In the genomic region with DNA sequence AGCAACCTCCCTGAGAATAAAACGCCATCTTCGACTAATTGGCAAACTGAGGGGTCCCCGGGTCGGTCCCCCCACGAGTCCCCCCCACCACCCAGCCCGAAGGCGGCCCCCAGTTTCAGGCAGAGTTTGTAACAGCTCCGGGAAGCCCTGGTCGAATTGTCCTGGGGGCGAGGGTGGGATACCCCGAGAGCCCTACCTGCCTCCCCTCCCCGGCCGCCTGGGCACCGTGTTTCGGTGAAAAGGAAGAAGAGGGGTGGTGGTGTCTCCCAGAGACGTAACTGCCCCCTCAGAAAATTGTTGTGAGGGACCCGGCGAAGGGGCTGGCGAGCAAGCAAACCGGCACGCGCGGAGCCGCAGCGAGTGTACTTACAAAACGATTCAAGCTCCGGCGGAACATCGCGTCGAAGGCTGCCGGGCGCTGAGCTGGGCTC, we compare ENCODE assay signal across 9 cellular contexts. TPM values are rescaled to one million over a fixed set of nuclear protein-coding genes. Genes with fewer than 3 reads are reported as not detected.
A peak's percentile ranks its signal among the peaks of the same experiment; 100 is the strongest.
DNase-seq lines count a peak whose midpoint lies in the region; ATAC-seq and TF ChIP-seq lines count a peak whose summit lies in the region.
"Had no signal": no experiment of that assay in that cellular context is flagged by ENCODE, and none has a peak within 500 bp of the region (broad histone marks: within the 10 kb centered on the region; RNA-seq: fewer than 3 reads in every experiment).

No MANE protein-coding gene starts in this region.

- H3K9me3 ChIP-seq in thoracic aorta, result no peaks in the 10 kb centered on the region

- peaks cover 2% of the 10 kb centered on the region for H3K36me3 Mint-ChIP-seq in activated CD4-positive, alpha-beta T cell treated with anti-CD3 and anti-CD28 coated beads, Interleukin-2, amount 10 ng/mL, durations not matched to agents 7 days and 5 days (ENCODE audit: low read depth)
- peaks cover 3% of the 10 kb centered on the region for H3K36me3 Mint-ChIP-seq in activated naive CD8-positive, alpha-beta T cell treated with anti-CD3 and anti-CD28 coated beads, Interleukin-2, amount 10 ng/mL, durations not matched to agents 7 days and 5 days

- H3K4me3 Mint-ChIP-seq in activated CD4-positive, alpha-beta T cell treated with anti-CD3 and anti-CD28 coated beads, Interleukin-2, amount 10 ng/mL, durations not matched to agents 7 days and 5 days, result peak overlapping the region; percentile 76
- peak overlapping the region; percentile 74 for H3K4me3 Mint-ChIP-seq in activated naive CD8-positive, alpha-beta T cell treated with anti-CD3 and anti-CD28 coated beads, Interleukin-2, amount 10 ng/mL, durations not matched to agents 7 days and 5 days

- peaks cover 0 to 16% of the 10 kb centered on the region in 2 donors for H3K4me1 ChIP-seq in thoracic aorta (ENCODE audit: control insufficient read depth in 1 of 2, low read depth in 2 of 2)

- DNase-seq in activated CD4-positive, alpha-beta T cell treated with anti-CD3 and anti-CD28 coated beads, Interleukin-2, amount 10 ng/mL, durations not matched to agents 7 days and 5 days, result no peak
- DNase-seq in activated CD4-positive, alpha-beta T cell treated with anti-CD3 and anti-CD28 coated beads, Interleukin-2, amount 50 U/mL, for 4 hours, result no peak
- DNase-seq in activated naive CD8-positive, alpha-beta T cell treated with anti-CD3 and anti-CD28 coated beads, Interleukin-2, amount 10 ng/mL, durations not matched to agents 7 days and 5 days, result no peak
- DNase-seq in left lobe of liver (ENCODE audit: low spot score) (peak; percentile 41), thoracic aorta (ENCODE audit: low spot score) (no peak), NCI-H510A treated with DMSO at 0.1 percent for 48 hours (lab: John Stamatoyannopoulos, UW) (no peak), COLO829 (ENCODE audit: low spot score) (no peak)

- H3K4me3 ChIP-seq in thoracic aorta, result peak overlapping the region; percentile 87

- no peak for ATAC-seq in activated naive CD8-positive, alpha-beta T cell treated with anti-CD3 and anti-CD28 coated beads, Interleukin-2, amount 10 ng/mL, durations not matched to agents 7 days and 5 days (ENCODE audit: low read depth)
- ATAC-seq in left lobe of liver (no peak), thoracic aorta (ENCODE audit: insufficient number of reproducible peaks, low FRiP score, low read depth) (no peak)
- no peak for ATAC-seq in activated CD4-positive, CD25-positive, alpha-beta regulatory T cell treated with anti-CD3 and anti-CD28 coated beads, Interleukin-2, amount 50 U/mL, for 24 hours

- POLR2A ChIA-PET in activated CD4-positive, alpha-beta T cell treated with anti-CD3 and anti-CD28 coated beads, Interleukin-2, amount 10 ng/mL, durations not matched to agents 7 days and 5 days (lab: Charles Lee), result no interaction called here
- POLR2A ChIA-PET in activated naive CD8-positive, alpha-beta T cell treated with anti-CD3 and anti-CD28 coated beads, Interleukin-2, amount 10 ng/mL, durations not matched to agents 7 days and 5 days (lab: Charles Lee), result interaction anchor here (1.1 to 1.2 kb wide), 2 partner anchors 9 to 193 kb away, joined by 3 read pairs; no protein-coding TSS in a partner anchor

- H3K27ac Mint-ChIP-seq in activated CD4-positive, alpha-beta T cell treated with anti-CD3 and anti-CD28 coated beads, Interleukin-2, amount 10 ng/mL, durations not matched to agents 7 days and 5 days, result peak overlapping the region; percentile 74
- peak overlapping the region; percentile 70 for H3K27ac Mint-ChIP-seq in activated naive CD8-positive, alpha-beta T cell treated with anti-CD3 and anti-CD28 coated beads, Interleukin-2, amount 10 ng/mL, durations not matched to agents 7 days and 5 days

- CTCF ChIA-PET in activated CD4-positive, alpha-beta T cell treated with anti-CD3 and anti-CD28 coated beads, Interleukin-2, amount 10 ng/mL, durations not matched to agents 7 days and 5 days (lab: Charles Lee), result no interaction called here

- no peaks in the 10 kb centered on the region for H3K27me3 Mint-ChIP-seq in activated CD4-positive, alpha-beta T cell treated with anti-CD3 and anti-CD28 coated beads, Interleukin-2, amount 10 ng/mL, durations not matched to agents 7 days and 5 days
- H3K27me3 Mint-ChIP-seq in activated naive CD8-positive, alpha-beta T cell treated with anti-CD3 and anti-CD28 coated beads, Interleukin-2, amount 10 ng/mL, durations not matched to agents 7 days and 5 days, result no peaks in the 10 kb centered on the region

- H3K27me3 ChIP-seq in thoracic aorta (replicated peaks; ENCODE audit: insufficient read depth), result no peaks in the 10 kb centered on the region

- H3K9me3 Mint-ChIP-seq in activated CD4-positive, alpha-beta T cell treated with anti-CD3 and anti-CD28 coated beads, Interleukin-2, amount 10 ng/mL, durations not matched to agents 7 days and 5 days, result no peaks in the 10 kb centered on the region
- H3K9me3 Mint-ChIP-seq in activated naive CD8-positive, alpha-beta T cell treated with anti-CD3 and anti-CD28 coated beads, Interleukin-2, amount 10 ng/mL, durations not matched to agents 7 days and 5 days, result no peaks in the 10 kb centered on the region

- no peaks in the 10 kb centered on the region for H3K36me3 ChIP-seq in thoracic aorta

- peaks cover 24% of the 10 kb centered on the region for H3K4me1 Mint-ChIP-seq in activated CD4-positive, alpha-beta T cell treated with anti-CD3 and anti-CD28 coated beads, Interleukin-2, amount 10 ng/mL, durations not matched to agents 7 days and 5 days
- H3K4me1 Mint-ChIP-seq in activated naive CD8-positive, alpha-beta T cell treated with anti-CD3 and anti-CD28 coated beads, Interleukin-2, amount 10 ng/mL, durations not matched to agents 7 days and 5 days, result peaks cover 12% of the 10 kb centered on the region

- TF ChIP-seq CTCF in thoracic aorta (IDR thresholded peaks at IDR 0.05), result no peak

- H3K27ac ChIP-seq in thoracic aorta, result peak overlapping the region; percentile 44 to 61

RNA-seq across cellular contexts. Expression of a gene that starts 1.2 kb away (rescaled TPM):
- 10 to 100 TPM; 13.8 to 15.4 TPM for total RNA-seq in activated CD4-positive, alpha-beta T cell treated with anti-CD3 and anti-CD28 coated beads, Interleukin-2, amount 10 ng/mL, durations not matched to agents 7 days and 5 days
- total RNA-seq in activated naive CD8-positive, alpha-beta T cell treated with anti-CD3 and anti-CD28 coated beads, Interleukin-2, amount 10 ng/mL, durations not matched to agents 7 days and 5 days, result 10 to 100 TPM; 16.7 to 20.4 TPM
- total RNA-seq in left lobe of liver (29.3 TPM), thoracic aorta (10 to 100 TPM; 26.7 to 62.4 TPM)

RNA-seq across cellular contexts. Expression of a gene that starts 33.7 kb away (rescaled TPM):
- total RNA-seq in activated CD4-positive, alpha-beta T cell treated with anti-CD3 and anti-CD28 coated beads, Interleukin-2, amount 10 ng/mL, durations not matched to agents 7 days and 5 days, result not detected
- total RNA-seq in activated naive CD8-positive, alpha-beta T cell treated with anti-CD3 and anti-CD28 coated beads, Interleukin-2, amount 10 ng/mL, durations not matched to agents 7 days and 5 days, result not detected
- total RNA-seq in left lobe of liver (not detected), thoracic aorta (not detected)
- total RNA-seq: subcutaneous adipose tissue had no signal
